In genomic region chr6:56713285-56713684, GRCh38 we compare ENCODE assay signal across 9 cellular contexts.
DNase-seq lines count a peak whose midpoint lies in the region; ATAC-seq and TF ChIP-seq lines count a peak whose summit lies in the region.
"Had no signal": no experiment of that assay in that cellular context is flagged by ENCODE, and none has a peak within 500 bp of the region (broad histone marks: within the 10 kb centered on the region; RNA-seq: fewer than 3 reads in every experiment).

No MANE protein-coding gene starts in this region.

- intact Hi-C loops in A673 (cut with micrococcal nuclease; ENCODE audit: unreplicated experiment) = loop anchor here (5.0 to 10.0 kb wide), 2 partner anchors 312 to 604 kb away; partner anchors contain the start of gene PRIM2
- intact Hi-C loops in activated CD8-positive, alpha-beta T cell treated with anti-CD3 and anti-CD28 coated beads for 36 hours (cut with micrococcal nuclease) = no loop called here

- peaks cover 9% of the 10 kb centered on the region for H3K27me3 Mint-ChIP-seq in activated CD8-positive, alpha-beta T cell treated with anti-CD3 and anti-CD28 coated beads for 36 hours

- no peaks in the 10 kb centered on the region for H3K9me3 Mint-ChIP-seq in activated CD8-positive, alpha-beta T cell treated with anti-CD3 and anti-CD28 coated beads for 36 hours

- no peak overlapping the region for H3K4me3 ChIP-seq in A673 (ENCODE audit: low read depth, low read length, poor library complexity, severe bottlenecking)
- peak overlapping the region; percentile 11; the same call in 1 of the 2 replicates for H3K4me3 ChIP-seq in HUES48 (ENCODE audit: low read depth, low read length)
- H3K4me3 ChIP-seq: BLaER1 treated with 17β-estradiol and CSF1 and Interleukin-3, amounts not matched to agents 10 nM and 100 nM had no signal

- H3K27ac ChIP-seq in A673 (ENCODE audit: low read depth, low read length, poor library complexity, severe bottlenecking) = no peak overlapping the region
- peak overlapping the region; percentile 91 for H3K27ac ChIP-seq in HUES48 (ENCODE audit: low read depth, low read length)
- H3K27ac ChIP-seq: BLaER1 treated with 17β-estradiol and CSF1 and Interleukin-3, amounts not matched to agents 10 nM and 100 nM had no signal

- CTCF ChIA-PET in A673 (lab: Charles Lee) = interaction anchor here (0.7 kb wide), 1 partner anchor 138 kb away, joined by 3 read pairs; no protein-coding TSS in a partner anchor
- CTCF ChIA-PET in activated CD8-positive, alpha-beta T cell treated with anti-CD3 and anti-CD28 coated beads for 36 hours (lab: Charles Lee) = interaction anchor here (1.8 kb wide), 2 partner anchors 14 kb away, joined by 5 read pairs; no protein-coding TSS in a partner anchor

- no peak for ATAC-seq in activated CD8-positive, alpha-beta T cell treated with anti-CD3 and anti-CD28 coated beads for 36 hours

- POLR2A ChIA-PET in A673 (lab: Charles Lee; ENCODE audit: low non-redundant PET) = no interaction called here
- POLR2A ChIA-PET in activated CD8-positive, alpha-beta T cell treated with anti-CD3 and anti-CD28 coated beads for 36 hours (lab: Charles Lee) = no interaction called here

- no peaks in the 10 kb centered on the region for H3K36me3 Mint-ChIP-seq in activated CD8-positive, alpha-beta T cell treated with anti-CD3 and anti-CD28 coated beads for 36 hours (ENCODE audit: low read depth)

- H3K4me3 Mint-ChIP-seq in activated CD8-positive, alpha-beta T cell treated with anti-CD3 and anti-CD28 coated beads for 36 hours = no peak overlapping the region

- H3K9ac ChIP-seq in HUES48 (ENCODE audit: low read depth, low read length) = no peak overlapping the region
- H3K9ac ChIP-seq: BLaER1 treated with 17β-estradiol and CSF1 and Interleukin-3, amounts not matched to agents 10 nM and 100 nM had no signal

- H3K4me1 ChIP-seq in A673 (ENCODE audit: insufficient read depth, low read length, poor library complexity, severe bottlenecking) = peaks cover 40% of the 10 kb centered on the region
- H3K4me1 ChIP-seq in HUES48 (ENCODE audit: control insufficient read depth, insufficient read depth, low read length) = peaks cover 64% of the 10 kb centered on the region

- H3K4me1 Mint-ChIP-seq in activated CD8-positive, alpha-beta T cell treated with anti-CD3 and anti-CD28 coated beads for 36 hours (ENCODE audit: low read depth) = no peaks in the 10 kb centered on the region

- BruUV-seq in A673 (replicated peaks; lab: Mats Ljungman, UMichigan) = no TSS peak

- no peaks in the 10 kb centered on the region for H3K9me3 ChIP-seq in A673 (ENCODE audit: low read depth, low read length, poor library complexity, severe bottlenecking)
- H3K9me3 ChIP-seq in HUES48 (ENCODE audit: control insufficient read depth, insufficient read depth, low read length) = no peaks in the 10 kb centered on the region

- DNase-seq in A673 (ENCODE audit: low spot score) = peak; percentile 49
- peak; percentile 16 for DNase-seq in cerebellum (ENCODE audit: low spot score)
- DNase-seq in lung microvascular endothelial cell (ENCODE audit: low read depth in 2 of 2) = peak; percentile 44 to 89
- no peak for DNase-seq in activated CD8-positive, alpha-beta T cell treated with anti-CD3 and anti-CD28 coated beads for 36 hours
- DNase-seq in NCI-H774 (lab: John Stamatoyannopoulos, UW) = no peak
- no peak for DNase-seq in NCI-H2227 (lab: John Stamatoyannopoulos, UW; ENCODE audit: unreplicated experiment)
- DNase-seq in NCI-H1694 treated with DMSO at 0.1 percent for 48 hours (lab: John Stamatoyannopoulos, UW) = no peak

- no peak overlapping the region for H3K27ac Mint-ChIP-seq in activated CD8-positive, alpha-beta T cell treated with anti-CD3 and anti-CD28 coated beads for 36 hours

- no peak for TF ChIP-seq CTCF in A673 (conservative IDR thresholded peaks at IDR 0.05; ENCODE audit: low read depth, low read length)
- no peak for TF ChIP-seq CTCF in activated CD8-positive, alpha-beta T cell treated with anti-CD3 and anti-CD28 coated beads for 36 hours (IDR thresholded peaks at IDR 0.05)

- H3K36me3 ChIP-seq in A673 (ENCODE audit: insufficient read depth, low read length, poor library complexity, severe bottlenecking) (no peaks in the 10 kb centered on the region), HUES48 (ENCODE audit: control insufficient read depth, insufficient read depth, low read length) (no peaks in the 10 kb centered on the region)
- H3K36me3 ChIP-seq: BLaER1 treated with 17β-estradiol and CSF1 and Interleukin-3, amounts not matched to agents 10 nM and 100 nM had no signal

- no peaks in the 10 kb centered on the region for H3K27me3 ChIP-seq in A673 (replicated peaks; ENCODE audit: insufficient read depth, low read depth, low read length, poor library complexity)
- H3K27me3 ChIP-seq in HUES48 (ENCODE audit: control insufficient read depth, insufficient read depth, low read length) = no peaks in the 10 kb centered on the region
- H3K27me3 ChIP-seq: BLaER1 treated with 17β-estradiol and CSF1 and Interleukin-3, amounts not matched to agents 10 nM and 100 nM had no signal

Comparison
In these comparisons a context has a peak if more than half of its experiments do, and no peak if none do; other contexts are left out.
1. DNase-seq: peak in A673 (single experiment), cerebellum (single experiment) and lung microvascular endothelial cell (2 of 2); none in activated CD8-positive, alpha-beta T cell treated with anti-CD3 and anti-CD28 coated beads for 36 hours (single experiment), NCI-H774 (single experiment), NCI-H2227 (single experiment) and NCI-H1694 treated with DMSO at 0.1 percent for 48 hours (single experiment).